In the genomic region with DNA sequence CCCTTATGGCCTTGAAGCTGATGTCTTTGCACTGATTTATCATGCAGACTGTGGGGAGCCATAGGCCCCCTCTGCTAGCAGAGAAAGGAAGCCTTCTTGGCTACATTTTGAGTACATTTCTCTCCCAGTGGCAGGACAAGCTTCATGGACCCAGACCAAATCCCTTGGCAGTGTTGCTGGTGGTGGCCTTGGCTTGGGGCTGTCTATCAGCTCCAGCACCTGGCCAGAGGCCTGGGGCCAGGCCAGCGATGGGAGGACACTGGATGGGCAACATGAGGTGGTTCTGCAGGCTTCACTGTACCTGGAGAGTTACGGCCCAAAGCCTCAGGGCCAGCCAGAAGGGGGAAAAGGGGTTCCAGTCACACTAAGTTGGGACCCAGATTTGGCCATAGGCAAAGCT, we compare ENCODE assay signal across 21 cellular contexts.
DNase-seq lines count a peak whose midpoint lies in the region; ATAC-seq and TF ChIP-seq lines count a peak whose summit lies in the region.
"Had no signal": no experiment of that assay in that cellular context is flagged by ENCODE, and none has a peak within 500 bp of the region (broad histone marks: within the 10 kb centered on the region; RNA-seq: fewer than 3 reads in every experiment).

No MANE protein-coding gene starts in this region.

- H2AK5ac ChIP-seq in mesenchymal stem cell (ENCODE audit: low read length, severe bottlenecking): no peak overlapping the region

- no peak overlapping the region for H3K4me3 Mint-ChIP-seq in natural killer cell
- H3K4me3 Mint-ChIP-seq: CD8-positive, alpha-beta memory T cell; IgD-negative memory B cell had no signal

- H3K79me1 ChIP-seq in mesenchymal stem cell (replicated peaks; ENCODE audit: low read length, poor library complexity, severe bottlenecking): no peaks in the 10 kb centered on the region

- H3K4me1 Mint-ChIP-seq in natural killer cell: no peaks in the 10 kb centered on the region
- H3K4me1 Mint-ChIP-seq: CD8-positive, alpha-beta memory T cell had no signal

- no peak overlapping the region for H2BK120ac ChIP-seq in mesenchymal stem cell (ENCODE audit: low read depth, low read length)

- H3K27me3 ChIP-seq in left ventricle myocardium inferior (ENCODE audit: low read depth): no peaks in the 10 kb centered on the region
- H3K27me3 ChIP-seq in right atrium auricular region: no peaks in the 10 kb centered on the region
- H3K27me3 ChIP-seq in mesenchymal stem cell (ENCODE audit: control insufficient read depth in 1 of 2, insufficient read depth in 1 of 2, low read length in 2 of 2): no peaks in the 10 kb centered on the region
- no peaks in the 10 kb centered on the region for H3K27me3 ChIP-seq in sigmoid colon
- no peaks in the 10 kb centered on the region for H3K27me3 ChIP-seq in upper lobe of left lung
- H3K27me3 ChIP-seq: BLaER1 had no signal

- H4K91ac ChIP-seq in mesenchymal stem cell (ENCODE audit: low read length): peak overlapping the region; percentile 28

- no peak overlapping the region for H3K9ac ChIP-seq in mesenchymal stem cell (ENCODE audit: low read length)
- H3K9ac ChIP-seq: BLaER1, GM23248 had no signal

- intact Hi-C loops in left ventricle myocardium inferior (cut with micrococcal nuclease) (no loop called here), sigmoid colon (cut with DNase I) (no loop called here), natural killer cell (cut with micrococcal nuclease) (no loop called here)

- no peak overlapping the region for H4K8ac ChIP-seq in mesenchymal stem cell (ENCODE audit: low read length)

- H3K36me3 ChIP-seq in left ventricle myocardium inferior (peaks cover 5% of the 10 kb centered on the region), right atrium auricular region (no peaks in the 10 kb centered on the region), mesenchymal stem cell (ENCODE audit: control insufficient read depth in 1 of 2, insufficient read depth in 2 of 2, low read depth in 1 of 2, low read length in 2 of 2) (no peaks in the 10 kb centered on the region), sigmoid colon (no peaks in the 10 kb centered on the region), upper lobe of left lung (no peaks in the 10 kb centered on the region)
- H3K36me3 ChIP-seq: BLaER1 had no signal

- no peak overlapping the region for H2BK12ac ChIP-seq in mesenchymal stem cell (ENCODE audit: low read length in 2 of 2)

- H3K36me3 Mint-ChIP-seq in natural killer cell: no peaks in the 10 kb centered on the region

- WGBS in mesenchymal stem cell: 75% methylated on average over 2 of the region's 2 CpGs
- WGBS in sigmoid colon, 2 donors: 90 to 93% methylated on average over 2 of the region's 2 CpGs
- 94% methylated on average over 2 of the region's 2 CpGs; no CpG with 5 or more reads in 1 of the 2 donors for WGBS in upper lobe of left lung, 2 donors

- H3K9me3 Mint-ChIP-seq in natural killer cell: peaks cover 0 to 3% of the 10 kb centered on the region in 2 donors
- H3K9me3 Mint-ChIP-seq: IgD-negative memory B cell had no signal

- no peak overlapping the region for H3K4ac ChIP-seq in mesenchymal stem cell (ENCODE audit: low read depth in 1 of 2, low read length in 2 of 2)

- H2BK15ac ChIP-seq in mesenchymal stem cell (ENCODE audit: low read depth, poor library complexity, severe bottlenecking): no peak overlapping the region

- H3K4me3 ChIP-seq in left ventricle myocardium inferior (no peak overlapping the region), right atrium auricular region (no peak overlapping the region), mesenchymal stem cell (ENCODE audit: insufficient read depth in 1 of 2, low read depth in 1 of 2, low read length in 2 of 2) (no peak overlapping the region), sigmoid colon (no peak overlapping the region), upper lobe of left lung (no peak overlapping the region)
- H3K4me3 ChIP-seq: BLaER1, GM12878, GM23248 had no signal

- H2AFZ ChIP-seq in mesenchymal stem cell (ENCODE audit: low read depth, low read length): no peak overlapping the region
- H2AFZ ChIP-seq: GM23248 had no signal

- H3K27ac Mint-ChIP-seq in natural killer cell: no peak overlapping the region
- H3K27ac Mint-ChIP-seq: IgD-negative memory B cell had no signal

- H2BK5ac ChIP-seq in mesenchymal stem cell (ENCODE audit: low read depth, low read length, poor library complexity, severe bottlenecking): no peak overlapping the region

- TF ChIP-seq CTCF in left ventricle myocardium inferior (IDR thresholded peaks at IDR 0.05; ENCODE audit: borderline replicate concordance) (no peak), right atrium auricular region (IDR thresholded peaks at IDR 0.05) (no peak), sigmoid colon (IDR thresholded peaks at IDR 0.05) (no peak), upper lobe of left lung (IDR thresholded peaks at IDR 0.05) (no peak), GM13976 (IDR thresholded peaks at IDR 0.05; ENCODE audit: borderline replicate concordance, control extremely low read depth, extremely low read depth, insufficient read depth, missing control alignments) (no peak), natural killer cell (IDR thresholded peaks at IDR 0.05) (no peak)

- in situ Hi-C loops in GM13976 (cut with MboI; ENCODE audit: low sequenced_read_pairs, unreplicated experiment): no loop called here

- H3K27me3 Mint-ChIP-seq in natural killer cell (ENCODE audit: low read depth in 2 of 2): no peaks in the 10 kb centered on the region
- H3K27me3 Mint-ChIP-seq: IgD-negative memory B cell had no signal

- H3K4me1 ChIP-seq in left ventricle myocardium inferior (peaks cover 23% of the 10 kb centered on the region), right atrium auricular region (peaks cover 0 to 26% of the 10 kb centered on the region in 2 donors), mesenchymal stem cell (ENCODE audit: control insufficient read depth, insufficient read depth, low read depth, low read length) (no peaks in the 10 kb centered on the region), sigmoid colon (peaks cover 0 to 28% (median 28%) of the 10 kb centered on the region in 4 donors), upper lobe of left lung (peaks cover 19 to 22% (median 20%) of the 10 kb centered on the region in 4 donors)
- H3K4me1 ChIP-seq: BLaER1 had no signal

- TF ChIP-seq EP300 in sigmoid colon (IDR thresholded peaks at IDR 0.05) (no peak), upper lobe of left lung (IDR thresholded peaks at IDR 0.05) (no peak)

- no peak overlapping the region for H3K23ac ChIP-seq in mesenchymal stem cell (ENCODE audit: low read length in 2 of 2)

- H3K18ac ChIP-seq in mesenchymal stem cell (ENCODE audit: low read depth in 1 of 2, low read length in 2 of 2): no peak overlapping the region

- H3K9me3 ChIP-seq in left ventricle myocardium inferior (replicated peaks): no peaks in the 10 kb centered on the region
- H3K9me3 ChIP-seq in right atrium auricular region: no peaks in the 10 kb centered on the region
- no peaks in the 10 kb centered on the region for H3K9me3 ChIP-seq in mesenchymal stem cell (ENCODE audit: control insufficient read depth, low read length)
- H3K9me3 ChIP-seq in sigmoid colon: no peaks in the 10 kb centered on the region
- no peaks in the 10 kb centered on the region for H3K9me3 ChIP-seq in upper lobe of left lung
- H3K9me3 ChIP-seq: BLaER1 had no signal

- H3K27ac ChIP-seq in left ventricle myocardium inferior (replicated peaks) (peak overlapping the region; percentile 69), right atrium auricular region (no peak overlapping the region), mesenchymal stem cell (ENCODE audit: low read length, poor library complexity, severe bottlenecking) (no peak overlapping the region), sigmoid colon (peak overlapping the region; percentile 73 to 86 (median 80)), upper lobe of left lung (peak overlapping the region; percentile 29 to 79 (median 64))
- H3K27ac ChIP-seq: BLaER1, GM23248, RWPE1 had no signal

- no peak overlapping the region for H3K4me2 ChIP-seq in mesenchymal stem cell (ENCODE audit: low read length, poor library complexity, severe bottlenecking)
- H3K4me2 ChIP-seq: BLaER1 had no signal

- ATAC-seq in upper lobe of left lung (ENCODE audit: low FRiP score in 2 of 2): no peak
- no peak for ATAC-seq in natural killer cell
- ATAC-seq in GM21825 (IDR thresholded peaks at IDR 0.05; ENCODE audit: unreplicated experiment): no peak
- ATAC-seq: GM12878, HCT116, PC-3 had no signal

- TF ChIP-seq POLR2A in sigmoid colon (IDR thresholded peaks at IDR 0.05) (no peak), upper lobe of left lung (IDR thresholded peaks at IDR 0.05) (no peak)

- H3K14ac ChIP-seq in mesenchymal stem cell (ENCODE audit: low read length in 2 of 2): no peak overlapping the region

- DNase-seq in left ventricle myocardium inferior: no peak
- DNase-seq in right atrium auricular region (ENCODE audit: low spot score): no peak
- no peak for DNase-seq in mesenchymal stem cell
- DNase-seq in sigmoid colon: no peak
- DNase-seq in upper lobe of left lung: peak in 1 of 2 donors; percentile 46
- DNase-seq in GM13976 (ENCODE audit: low spot score): no peak
- no peak for DNase-seq in natural killer cell
- DNase-seq: CD8-positive, alpha-beta memory T cell; GDM1; GM23248; Kasumi-1; NCI-H1105 treated with DMSO at 0.1 percent for 48 hours; NCI-H187 treated with DMSO at 0.1 percent for 48 hours; NCI-H446 treated with DMSO at 0.1 percent for 48 hours; PC-3 had no signal

Comparison
In these comparisons a context has a peak if more than half of its experiments do, and no peak if none do; other contexts are left out.
1. H3K27ac ChIP-seq: peak in left ventricle myocardium inferior (single experiment), sigmoid colon (4 of 4) and upper lobe of left lung (4 of 4); none in right atrium auricular region (0 of 2) and mesenchymal stem cell (single experiment).